13 cellular contexts compared by ENCODE assay signal in genomic region chr15:39133201-39133600, GRCh38.
DNase-seq lines count a peak whose midpoint lies in the region; ATAC-seq, FAIRE-seq and TF ChIP-seq lines count a peak whose summit lies in the region.
"Had no signal": no experiment of that assay in that cellular context is flagged by ENCODE, and none has a peak within 500 bp of the region (broad histone marks: within the 10 kb centered on the region; RNA-seq: fewer than 3 reads in every experiment).

No MANE protein-coding gene starts in this region.

- DNase-seq in ELR (ENCODE audit: low read depth) (peak; percentile 77), RCC 7860 (ENCODE audit: low spot score) (peak; percentile 96), fibroblast of lung (ENCODE audit: low read depth in 2 of 2) (peak; percentile 86 to 92), sigmoid colon (no peak), NCI-H2081 treated with DMSO at 0.1 percent for 48 hours (lab: John Stamatoyannopoulos, UW) (no peak), NCI-H526 (lab: John Stamatoyannopoulos, UW) (no peak)
- DNase-seq: activated CD4-positive, alpha-beta T cell treated with anti-CD3 and anti-CD28 coated beads for 1 hour; effector memory CD4-positive, alpha-beta T cell; NCI-H1930; nephron progenitor cell; stimulated activated naive CD4-positive, alpha-beta T cell had no signal

- TF ChIP-seq POLR2A in sigmoid colon (IDR thresholded peaks at IDR 0.05): no peak

- intact Hi-C loops in sigmoid colon (cut with DNase I): no loop called here

- H3K4me3 ChIP-seq in fibroblast of lung (replicated peaks in 1 of 4; ENCODE audit: control extremely low read depth in 1 of 4, insufficient read depth in 1 of 4, low read depth in 3 of 4, low read length in 4 of 4) (no peak overlapping the region), sigmoid colon (no peak overlapping the region)

- TF ChIP-seq CTCF in fibroblast of lung (conservative IDR thresholded peaks at IDR 0.05 in 1 of 2, IDR thresholded peaks at IDR 0.05 in 1 of 2; ENCODE audit: low read depth in 1 of 2, low read length in 2 of 2) (no peak), sigmoid colon (IDR thresholded peaks at IDR 0.05) (no peak)

- no peaks in the 10 kb centered on the region for H3K36me3 ChIP-seq in fibroblast of lung (ENCODE audit: control insufficient read depth, insufficient read depth, low read length)
- no peaks in the 10 kb centered on the region for H3K36me3 ChIP-seq in sigmoid colon

- H3K27ac ChIP-seq in fibroblast of lung (ENCODE audit: insufficient read depth, low read length) (peak overlapping the region; percentile 72), sigmoid colon (peak overlapping the region; percentile 56 to 83 (median 79))

- ATAC-seq in GM19328 (IDR thresholded peaks at IDR 0.05; ENCODE audit: unreplicated experiment): no peak

- peak in 3 of 4 donors; percentile 8 to 76 (median 48) for TF ChIP-seq EP300 in sigmoid colon (IDR thresholded peaks at IDR 0.05)

- peak; percentile 91 for FAIRE-seq in RCC 7860 (lab: Jason Lieb, UNC)
- FAIRE-seq: GM18507 had no signal

- H3K4me1 ChIP-seq in fibroblast of lung (ENCODE audit: control insufficient read depth, extremely low read depth, insufficient read depth, low read length): peaks cover 50% of the 10 kb centered on the region
- H3K4me1 ChIP-seq in sigmoid colon: peaks cover 0 to 61% (median 26%) of the 10 kb centered on the region in 4 donors

- no peak overlapping the region for H3K4me2 ChIP-seq in fibroblast of lung (ENCODE audit: extremely low read depth, insufficient read depth, low read length)

- H3K79me2 ChIP-seq in fibroblast of lung (ENCODE audit: control insufficient read depth, insufficient read depth, low read length): no peaks in the 10 kb centered on the region

- 25 to 36% methylated on average over 1 of the region's 1 CpG for WGBS in sigmoid colon, 2 donors

- H3K27me3 ChIP-seq in fibroblast of lung (ENCODE audit: control insufficient read depth, insufficient read depth, low read length): no peaks in the 10 kb centered on the region
- H3K27me3 ChIP-seq in sigmoid colon: no peaks in the 10 kb centered on the region

- H2AFZ ChIP-seq in fibroblast of lung (ENCODE audit: low read length): no peak overlapping the region

- H3K9me3 ChIP-seq in fibroblast of lung (ENCODE audit: control insufficient read depth, insufficient read depth, low read depth, low read length): no peaks in the 10 kb centered on the region
- no peaks in the 10 kb centered on the region for H3K9me3 ChIP-seq in sigmoid colon

- H3K9ac ChIP-seq in fibroblast of lung (ENCODE audit: insufficient read depth, low read length): no peak overlapping the region

- H4K20me1 ChIP-seq in fibroblast of lung (ENCODE audit: control insufficient read depth, extremely low read depth, insufficient read depth, low read length): no peaks in the 10 kb centered on the region

Comparison
In these comparisons a context has a peak if more than half of its experiments do, and no peak if none do; other contexts are left out.
1. DNase-seq: peak in ELR (single experiment), RCC 7860 (single experiment) and fibroblast of lung (2 of 2); none in sigmoid colon (single experiment), NCI-H2081 treated with DMSO at 0.1 percent for 48 hours (single experiment) and NCI-H526 (0 of 2).